24 cellular contexts compared by ENCODE assay signal in genomic region chr18:28138816-28139215, GRCh38. TPM values are rescaled to one million over a fixed set of nuclear protein-coding genes. Genes with fewer than 3 reads are reported as not detected.
"Had no signal": no experiment of that assay in that cellular context is flagged by ENCODE, and none has a peak within 500 bp of the region (broad histone marks: within the 10 kb centered on the region; RNA-seq: fewer than 3 reads in every experiment).

No MANE protein-coding gene starts in this region.

- H3K4me3 ChIP-seq: K562, MG63, SJCRH30 had no signal

- H3K9ac ChIP-seq: KMS-11 had no signal

- H3K4me2 ChIP-seq: KMS-11 had no signal

- H3K36me3 ChIP-seq: MG63, SJCRH30 had no signal

- H3K4me1 ChIP-seq: SJCRH30 had no signal

- H3K27me3 ChIP-seq: MG63, SJCRH30 had no signal

- ATAC-seq: K562, Panc1, PC-3, SK-N-SH treated with all-trans-retinoic acid at 6 μM for 48 hours had no signal

- H3K9me3 ChIP-seq: MG63, SJCRH30 had no signal

- DNase-seq: Kasumi-1, MG63, NCI-H1092, NCI-H1105 treated with DMSO at 0.1 percent for 48 hours, NCI-H1417 treated with DMSO at 0.1 percent for 48 hours, NCI-H146, NCI-H1694 treated with DMSO at 0.1 percent for 48 hours, NCI-H1930, NCI-H2081, NCI-H2107, NCI-H2227 treated with DMSO at 0.1 percent for 48 hours, NCI-H524, NCI-H526 treated with DMSO at 0.1 percent for 48 hours, NCI-H748 treated with DMSO at 0.1 percent for 48 hours, PC-3, SHP77 treated with DMSO at 0.1 percent for 48 hours, SJCRH30 had no signal

- H3K27ac ChIP-seq: HL-60, KMS-11, RWPE1, SJCRH30 had no signal

RNA-seq across cellular contexts. Expression of gene CDH2, which starts 38.1 kb away (rescaled TPM):
- total RNA-seq: OCI-LY7 had no signal
